In the genomic region with DNA sequence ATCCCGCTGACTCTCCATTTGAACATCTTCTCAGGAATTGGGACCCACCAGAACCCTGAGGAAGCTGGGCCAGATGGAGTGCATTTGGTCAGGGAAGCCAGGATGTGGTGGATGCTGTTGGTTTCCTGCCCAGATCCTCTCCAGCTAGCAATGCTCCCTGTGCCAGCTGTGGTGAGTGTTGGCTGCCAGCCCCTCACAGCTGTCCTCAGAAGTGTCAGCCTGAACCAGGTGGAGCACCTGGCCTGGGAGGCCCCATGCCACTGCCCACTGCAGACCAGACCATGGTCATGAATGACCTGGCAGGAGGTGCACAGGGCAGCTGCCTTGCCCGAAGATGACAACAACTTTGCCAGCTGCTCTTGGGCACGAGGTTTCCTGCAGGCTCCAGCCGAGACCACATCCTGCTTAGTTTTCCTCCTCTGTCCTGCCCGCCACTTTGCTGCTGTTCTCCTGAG, we compare ENCODE assay signal across 14 cellular contexts. TPM values are rescaled to one million over a fixed set of nuclear protein-coding genes. Genes with fewer than 3 reads are reported as not detected.
DNase-seq lines count a peak whose midpoint lies in the region; ATAC-seq and TF ChIP-seq lines count a peak whose summit lies in the region.
"Had no signal": no experiment of that assay in that cellular context is flagged by ENCODE, and none has a peak within 500 bp of the region (broad histone marks: within the 10 kb centered on the region; RNA-seq: fewer than 3 reads in every experiment).

No MANE protein-coding gene starts in this region.

- H3K9me3 Mint-ChIP-seq in activated CD4-positive, alpha-beta T cell treated with anti-CD3 and anti-CD28 coated beads for 36 hours (ENCODE audit: low read depth): peaks cover 5% of the 10 kb centered on the region
- H3K9me3 Mint-ChIP-seq in activated T-helper 17 cell treated with anti-CD3 and anti-CD28 coated beads, Interleukin-2, amount 50 U/mL, for 72 hours: peaks cover 8% of the 10 kb centered on the region

- CTCF ChIA-PET in activated CD4-positive, alpha-beta T cell treated with anti-CD3 and anti-CD28 coated beads for 36 hours (lab: Charles Lee): interaction anchor here (1.3 kb wide), 1 partner anchor 18 kb away, joined by 4 read pairs; no protein-coding TSS in a partner anchor

- H3K9me3 ChIP-seq in spleen: peaks cover 0 to 19% (median 9%) of the 10 kb centered on the region in 8 donors
- H3K9me3 ChIP-seq: testis had no signal

- no peak for TF ChIP-seq CTCF in spleen (IDR thresholded peaks at IDR 0.05 in 8 of 11, conservative IDR thresholded peaks at IDR 0.05 in 3 of 11)

- POLR2A ChIA-PET in activated CD4-positive, alpha-beta T cell treated with anti-CD3 and anti-CD28 coated beads for 36 hours (lab: Charles Lee): no interaction called here

- no peak for TF ChIP-seq POLR2A in spleen (IDR thresholded peaks at IDR 0.05)

- peaks cover 28% of the 10 kb centered on the region for H3K4me1 Mint-ChIP-seq in activated CD4-positive, alpha-beta T cell treated with anti-CD3 and anti-CD28 coated beads for 36 hours
- H3K4me1 Mint-ChIP-seq in activated T-helper 17 cell treated with anti-CD3 and anti-CD28 coated beads, Interleukin-2, amount 50 U/mL, for 72 hours: peaks cover 26% of the 10 kb centered on the region

- H3K4me1 ChIP-seq in spleen: peaks cover 0 to 12% (median 5%) of the 10 kb centered on the region in 6 donors
- H3K4me1 ChIP-seq: A549, testis had no signal

- no peaks in the 10 kb centered on the region for H3K27me3 Mint-ChIP-seq in activated CD4-positive, alpha-beta T cell treated with anti-CD3 and anti-CD28 coated beads for 36 hours
- no peaks in the 10 kb centered on the region for H3K27me3 Mint-ChIP-seq in activated T-helper 17 cell treated with anti-CD3 and anti-CD28 coated beads, Interleukin-2, amount 50 U/mL, for 72 hours

- H3K4me3 Mint-ChIP-seq in activated CD4-positive, alpha-beta T cell treated with anti-CD3 and anti-CD28 coated beads for 36 hours: no peak overlapping the region
- peak overlapping the region; percentile 23 for H3K4me3 Mint-ChIP-seq in activated T-helper 17 cell treated with anti-CD3 and anti-CD28 coated beads, Interleukin-2, amount 50 U/mL, for 72 hours

- peak overlapping the region; percentile 26 for H3K27ac Mint-ChIP-seq in activated CD4-positive, alpha-beta T cell treated with anti-CD3 and anti-CD28 coated beads for 36 hours
- H3K27ac Mint-ChIP-seq in activated T-helper 17 cell treated with anti-CD3 and anti-CD28 coated beads, Interleukin-2, amount 50 U/mL, for 72 hours: peak overlapping the region; percentile 73

- intact Hi-C loops in activated CD4-positive, alpha-beta T cell treated with anti-CD3 and anti-CD28 coated beads for 36 hours (cut with DNase I, micrococcal nuclease): no loop called here
- intact Hi-C loops in spleen (cut with DNase I; ENCODE audit: low total_unique reads): no loop called here
- intact Hi-C loops in left colon (cut with DNase I, micrococcal nuclease): no loop called here

- WGBS in spleen, 5 donors: 9 to 23% (median 11%) methylated on average over 5 of the region's 5 CpGs

- H3K27me3 ChIP-seq in spleen (replicated peaks in 1 of 7): peaks cover 0 to 31% (median 0%) of the 10 kb centered on the region in 7 donors
- H3K27me3 ChIP-seq: testis had no signal

- peaks cover 3% of the 10 kb centered on the region for H3K36me3 Mint-ChIP-seq in activated CD4-positive, alpha-beta T cell treated with anti-CD3 and anti-CD28 coated beads for 36 hours (ENCODE audit: low read depth)
- H3K36me3 Mint-ChIP-seq in activated T-helper 17 cell treated with anti-CD3 and anti-CD28 coated beads, Interleukin-2, amount 50 U/mL, for 72 hours (ENCODE audit: low read depth): no peaks in the 10 kb centered on the region

- peak; percentile 40 for DNase-seq in activated CD4-positive, alpha-beta T cell treated with anti-CD3 and anti-CD28 coated beads for 36 hours
- no peak for DNase-seq in activated CD4-positive, alpha-beta T cell treated with anti-CD3 and anti-CD28 coated beads, Interleukin-2, amount 50 U/mL, for 1 hour
- DNase-seq in LHCN-M2 (ENCODE audit: low read depth) (peak; percentile 80), spleen (peak; percentile 63), left colon (no peak), NCI-H146 (lab: John Stamatoyannopoulos, UW) (no peak), NCI-H524 treated with DMSO at 0.1 percent for 48 hours (lab: John Stamatoyannopoulos, UW) (no peak)
- DNase-seq: NCI-H1092, testis had no signal

- ATAC-seq in activated CD4-positive, alpha-beta T cell treated with anti-CD3 and anti-CD28 coated beads for 36 hours: peak; percentile 55
- peak; percentile 45 for ATAC-seq in activated T-helper 17 cell treated with anti-CD3 and anti-CD28 coated beads, Interleukin-2, amount 50 U/mL, for 72 hours (replicated peaks)
- no peak for ATAC-seq in left colon

- H3K4me3 ChIP-seq in spleen: no peak overlapping the region
- H3K4me3 ChIP-seq: A549, testis had no signal

- no peaks in the 10 kb centered on the region for H3K36me3 ChIP-seq in spleen

- no peak overlapping the region for H3K27ac ChIP-seq in spleen
- H3K27ac ChIP-seq: A549, testis had no signal

RNA-seq across cellular contexts. Expression of a gene that starts 54.4 kb away (rescaled TPM):
- not detected for total RNA-seq in activated CD4-positive, alpha-beta T cell treated with anti-CD3 and anti-CD28 coated beads for 36 hours
- total RNA-seq in LHCN-M2 (2014; rRNA removed) (not detected in 2 replicates), spleen (not detected), left colon (not detected)
- not detected for polyA plus RNA-seq in LHCN-M2 (2012)
- not detected for total RNA-seq in activated T-helper 17 cell treated with anti-CD3 and anti-CD28 coated beads, Interleukin-2, amount 50 U/mL, for 72 hours
- polyA plus RNA-seq in spleen: not detected
- total RNA-seq: activated CD8-positive, alpha-beta memory T cell treated with anti-CD3 and anti-CD28 coated beads for 36 hours; endothelial cell of umbilical vein; mononuclear cell had no signal
- polyA plus RNA-seq: A549, endothelial cell of umbilical vein had no signal

Comparison
In these comparisons a context has a peak if more than half of its experiments do, and no peak if none do; other contexts are left out.
1. DNase-seq: peak in activated CD4-positive, alpha-beta T cell treated with anti-CD3 and anti-CD28 coated beads for 36 hours (single experiment), LHCN-M2 (single experiment) and spleen (single experiment); none in activated CD4-positive, alpha-beta T cell treated with anti-CD3 and anti-CD28 coated beads, Interleukin-2, amount 50 U/mL, for 1 hour (single experiment), left colon (0 of 2), NCI-H146 (single experiment) and NCI-H524 treated with DMSO at 0.1 percent for 48 hours (single experiment).